ENCODE assay signal across 9 cellular contexts in genomic region chr6:17418281-17419188, GRCh38. TPM values are rescaled to one million over a fixed set of nuclear protein-coding genes. Genes with fewer than 3 reads are reported as not detected.
DNase-seq lines count a peak whose midpoint lies in the region; ATAC-seq, FAIRE-seq and TF ChIP-seq lines count a peak whose summit lies in the region.
"Had no signal": no experiment of that assay in that cellular context is flagged by ENCODE, and none has a peak within 500 bp of the region (broad histone marks: within the 10 kb centered on the region; RNA-seq: fewer than 3 reads in every experiment).

No MANE protein-coding gene starts in this region.

- H3K36me3 Mint-ChIP-seq in astrocyte (ENCODE audit: low read depth, unreplicated experiment): peaks cover 7% of the 10 kb centered on the region
- H3K36me3 Mint-ChIP-seq in stimulated activated memory B cell treated with anti-CD40 and anti-IgM and Interleukin-4, amounts not matched to agents 10 μg/mL and 1 μg/mL and 100 μg/mL, for 72 hours: no peaks in the 10 kb centered on the region

- H3K36me3 ChIP-seq in HUES6 (ENCODE audit: control insufficient read depth, insufficient read depth, low read length): peaks cover 10% of the 10 kb centered on the region; the same call in 1 of the 2 replicates
- H3K36me3 ChIP-seq in astrocyte (ENCODE audit: insufficient read depth, low read length): no peaks in the 10 kb centered on the region
- H3K36me3 ChIP-seq in thoracic aorta: no peaks in the 10 kb centered on the region

- H3K27me3 ChIP-seq in HUES6 (ENCODE audit: control insufficient read depth, insufficient read depth, low read length): no peaks in the 10 kb centered on the region
- no peaks in the 10 kb centered on the region for H3K27me3 ChIP-seq in astrocyte (ENCODE audit: insufficient read depth, low read length)
- H3K27me3 ChIP-seq in thoracic aorta (replicated peaks; ENCODE audit: insufficient read depth): no peaks in the 10 kb centered on the region

- peak overlapping the region; percentile 83 for H3K4me2 ChIP-seq in astrocyte (ENCODE audit: low read length)

- no peaks in the 10 kb centered on the region for H3K9me3 Mint-ChIP-seq in astrocyte (ENCODE audit: unreplicated experiment)
- H3K9me3 Mint-ChIP-seq in stimulated activated memory B cell treated with anti-CD40 and anti-IgM and Interleukin-4, amounts not matched to agents 10 μg/mL and 1 μg/mL and 100 μg/mL, for 72 hours: no peaks in the 10 kb centered on the region

- peak; percentile 73 for DNase-seq in astrocyte (ENCODE audit: low read depth)
- peak; percentile 13 for DNase-seq in iPS-NIHi7 (ENCODE audit: extremely low spot score)
- DNase-seq in thoracic aorta (ENCODE audit: low spot score): no peak
- DNase-seq in epidermal melanocyte (ENCODE audit: insufficient read length, low spot score): no peak
- no peak for DNase-seq in COLO668 (lab: John Stamatoyannopoulos, UW; ENCODE audit: unreplicated experiment)

- peaks cover 30% of the 10 kb centered on the region; the same call in 1 of the 2 replicates for H3K4me1 ChIP-seq in HUES6 (ENCODE audit: control insufficient read depth, insufficient read depth, low read length)
- H3K4me1 ChIP-seq in astrocyte (ENCODE audit: insufficient read depth, low read length): peaks cover 46% of the 10 kb centered on the region
- H3K4me1 ChIP-seq in thoracic aorta (ENCODE audit: control insufficient read depth in 1 of 2, low read depth in 2 of 2): peaks cover 15 to 26% of the 10 kb centered on the region in 2 donors

- no peak for TF ChIP-seq CTCF in astrocyte (IDR thresholded peaks at IDR 0.05; ENCODE audit: insufficient read depth, low read depth, low read length)
- no peak for TF ChIP-seq CTCF in thoracic aorta (IDR thresholded peaks at IDR 0.05)

- H3K27me3 Mint-ChIP-seq in astrocyte (ENCODE audit: low read depth, unreplicated experiment): no peaks in the 10 kb centered on the region
- peaks cover 18% of the 10 kb centered on the region for H3K27me3 Mint-ChIP-seq in stimulated activated memory B cell treated with anti-CD40 and anti-IgM and Interleukin-4, amounts not matched to agents 10 μg/mL and 1 μg/mL and 100 μg/mL, for 72 hours

- peak overlapping the region; percentile 98 for H3K27ac Mint-ChIP-seq in astrocyte (ENCODE audit: unreplicated experiment)
- H3K27ac Mint-ChIP-seq in stimulated activated memory B cell treated with anti-CD40 and anti-IgM and Interleukin-4, amounts not matched to agents 10 μg/mL and 1 μg/mL and 100 μg/mL, for 72 hours: no peak overlapping the region

- peak overlapping the region; percentile 19; the same call in 1 of the 2 replicates for H3K4me3 ChIP-seq in HUES6 (ENCODE audit: low read depth, low read length)
- H3K4me3 ChIP-seq in astrocyte (ENCODE audit: insufficient read depth, low read depth, low read length): peak overlapping the region; percentile 55
- H3K4me3 ChIP-seq in thoracic aorta: peak overlapping the region; percentile 60

- ATAC-seq in thoracic aorta (ENCODE audit: insufficient number of reproducible peaks, low FRiP score, low read depth) (peak; percentile 17), HG02798 (IDR thresholded peaks at IDR 0.05; ENCODE audit: poor library complexity, unreplicated experiment) (no peak)
- no peak for ATAC-seq in stimulated activated memory B cell treated with anti-CD40 and anti-IgM and Interleukin-4, amounts not matched to agents 10 μg/mL and 1 μg/mL and 100 μg/mL, for 72 hours

- H2AFZ ChIP-seq in astrocyte (ENCODE audit: low read depth, low read length): no peak overlapping the region
- H2AFZ ChIP-seq: parathyroid adenoma had no signal

- H3K4me1 Mint-ChIP-seq in astrocyte (ENCODE audit: low read depth, unreplicated experiment): peaks cover 61% of the 10 kb centered on the region
- H3K4me1 Mint-ChIP-seq in stimulated activated memory B cell treated with anti-CD40 and anti-IgM and Interleukin-4, amounts not matched to agents 10 μg/mL and 1 μg/mL and 100 μg/mL, for 72 hours: no peaks in the 10 kb centered on the region

- peak; percentile 32 for FAIRE-seq in astrocyte (lab: Jason Lieb, UNC)

- H3K9ac ChIP-seq in HUES6 (ENCODE audit: low read length): peak overlapping the region; percentile 86
- peak overlapping the region; percentile 89 for H3K9ac ChIP-seq in astrocyte (ENCODE audit: low read length)
- H3K9ac ChIP-seq: parathyroid adenoma had no signal

- H4K20me1 ChIP-seq in astrocyte (ENCODE audit: insufficient read depth, low read length): no peaks in the 10 kb centered on the region

- H3K9me3 ChIP-seq in HUES6 (ENCODE audit: control insufficient read depth, insufficient read depth, low read depth, low read length): no peaks in the 10 kb centered on the region
- no peaks in the 10 kb centered on the region for H3K9me3 ChIP-seq in astrocyte (ENCODE audit: insufficient read depth, low read depth, low read length)
- H3K9me3 ChIP-seq in thoracic aorta: no peaks in the 10 kb centered on the region

- H3K4me3 Mint-ChIP-seq in astrocyte (ENCODE audit: unreplicated experiment): peak overlapping the region; percentile 73
- H3K4me3 Mint-ChIP-seq in stimulated activated memory B cell treated with anti-CD40 and anti-IgM and Interleukin-4, amounts not matched to agents 10 μg/mL and 1 μg/mL and 100 μg/mL, for 72 hours: no peak overlapping the region

- peaks cover 54% of the 10 kb centered on the region for H3K79me2 ChIP-seq in astrocyte (ENCODE audit: insufficient read depth, low read length)
- H3K79me2 ChIP-seq: parathyroid adenoma had no signal

- peak overlapping the region; percentile 86; the same call in 1 of the 2 replicates for H3K27ac ChIP-seq in HUES6 (ENCODE audit: low read depth, low read length)
- H3K27ac ChIP-seq in astrocyte (ENCODE audit: low read depth, low read length): peak overlapping the region; percentile 97
- peak overlapping the region; percentile 67 to 69 for H3K27ac ChIP-seq in thoracic aorta
- H3K27ac ChIP-seq: parathyroid adenoma had no signal

RNA-seq across cellular contexts. Expression of gene CAP2, which starts 25.1 kb away (rescaled TPM):
- 49.1 and 55.3 TPM in 2 replicates for total RNA-seq in astrocyte
- 10 to 100 TPM; 20.6 to 20.8 TPM for total RNA-seq in thoracic aorta

Comparison
In these comparisons a context has a peak if more than half of its experiments do, and no peak if none do; other contexts are left out.
1. DNase-seq: peak in astrocyte (single experiment) and iPS-NIHi7 (single experiment); none in thoracic aorta (single experiment), epidermal melanocyte (single experiment) and COLO668 (single experiment).
2. Peak in every context shown above with its lines, with median percentiles within 50 percentile points of each other: H3K27ac ChIP-seq and H3K4me3 ChIP-seq.